Comparison of ENCODE assay signal across 30 cellular contexts in genomic region chr16:15510992-15511391, GRCh38.
A peak's percentile ranks its signal among the peaks of the same experiment; 100 is the strongest.
DNase-seq lines count a peak whose midpoint lies in the region; ATAC-seq, FAIRE-seq and TF ChIP-seq lines count a peak whose summit lies in the region.
"Had no signal": no experiment of that assay in that cellular context is flagged by ENCODE, and none has a peak within 500 bp of the region (broad histone marks: within the 10 kb centered on the region; RNA-seq: fewer than 3 reads in every experiment).

No MANE protein-coding gene starts in this region.

- intact Hi-C loops in activated CD4-positive, alpha-beta T cell treated with anti-CD3 and anti-CD28 coated beads for 36 hours (cut with DNase I, micrococcal nuclease) = no loop called here
- intact Hi-C loops in K562 (cut with micrococcal nuclease) = no loop called here

- CTCF ChIA-PET in activated CD4-positive, alpha-beta T cell treated with anti-CD3 and anti-CD28 coated beads for 36 hours (lab: Charles Lee) = no interaction called here
- CTCF ChIA-PET in K562 (lab: Yijun Ruan, JAX; ENCODE audit: low intra/inter-chr PET ratio) = no interaction called here

- POLR2A ChIA-PET in activated CD4-positive, alpha-beta T cell treated with anti-CD3 and anti-CD28 coated beads for 36 hours (lab: Charles Lee) = no interaction called here
- POLR2A ChIA-PET in K562 (lab: Yijun Ruan, JAX) = no interaction called here

- H3K27me3 ChIP-seq in K562 (ENCODE audit: control insufficient read depth in 2 of 2, insufficient read depth in 2 of 2, low read length in 2 of 2) (no peaks in the 10 kb centered on the region), small intestine (ENCODE audit: control insufficient read depth in 2 of 2, insufficient read depth in 2 of 2, low read length in 2 of 2) (no peaks in the 10 kb centered on the region)
- H3K27me3 ChIP-seq: colonic mucosa, MG63, right atrium auricular region had no signal

- H3K36me3 Mint-ChIP-seq in activated CD4-positive, alpha-beta T cell treated with anti-CD3 and anti-CD28 coated beads for 36 hours (ENCODE audit: low read depth) = no peaks in the 10 kb centered on the region
- H3K36me3 Mint-ChIP-seq in nephron (ENCODE audit: low read depth) = peaks cover 7% of the 10 kb centered on the region
- H3K36me3 Mint-ChIP-seq: CD8-positive, alpha-beta T cell; immature natural killer cell had no signal

- H3K4me1 Mint-ChIP-seq in activated CD4-positive, alpha-beta T cell treated with anti-CD3 and anti-CD28 coated beads for 36 hours = peaks cover 23% of the 10 kb centered on the region
- peaks cover 40% of the 10 kb centered on the region for H3K4me1 Mint-ChIP-seq in nephron

- TF ChIP-seq RAD21 in K562 (CRISPR knock-in tag; conservative IDR thresholded peaks at IDR 0.05 in 1 of 2, IDR thresholded peaks at IDR 0.05 in 1 of 2) = no peak

- ATAC-seq in activated CD4-positive, alpha-beta T cell treated with anti-CD3 and anti-CD28 coated beads for 36 hours = no peak
- ATAC-seq in K562 (peak; percentile 50), esophagus mucosa (no peak)
- ATAC-seq: activated T-cell treated with anti-CD3 and anti-CD28 coated beads, Interleukin-2, amount 50 U/mL, for 72 hours; CD8-positive, alpha-beta T cell; left colon had no signal

- H4K20me1 ChIP-seq in K562 (replicated peaks; ENCODE audit: control insufficient read depth, insufficient read depth, low read length) = no peaks in the 10 kb centered on the region

- peak overlapping the region; percentile 51 for H2AFZ ChIP-seq in K562 (ENCODE audit: low read depth, low read length)

- H3K4me1 ChIP-seq in K562 (replicated peaks in 1 of 2; ENCODE audit: control insufficient read depth in 2 of 2, insufficient read depth in 2 of 2, low read length in 2 of 2) (peaks cover 6 to 15% of the 10 kb centered on the region in 2 experiments; a peak in 3 of 5 replicates), small intestine (ENCODE audit: control insufficient read depth in 2 of 2, insufficient read depth in 1 of 2, low read depth in 1 of 2, low read length in 1 of 2) (no peaks in the 10 kb centered on the region)
- H3K4me1 ChIP-seq: colonic mucosa had no signal

- no peaks in the 10 kb centered on the region for H3K79me2 ChIP-seq in K562 (ENCODE audit: control insufficient read depth, insufficient read depth, low read length)

- in situ Hi-C loops in K562 (cut with MboI) = no loop called here

- TF ChIP-seq EP300 in K562 (IDR thresholded peaks at IDR 0.05; ENCODE audit: low read length) = no peak

- no peak overlapping the region for H3K9ac ChIP-seq in K562 (ENCODE audit: insufficient read depth in 1 of 2, low read depth in 2 of 2, low read length in 2 of 2)
- H3K9ac ChIP-seq: KMS-11 had no signal

- TF ChIP-seq CTCF in K562 (IDR thresholded peaks at IDR 0.05 in 2 of 3, conservative IDR thresholded peaks at IDR 0.05 in 1 of 3; ENCODE audit: insufficient read depth in 2 of 3, low read depth in 1 of 3, low read length in 3 of 3) (no peak), nephron (IDR thresholded peaks at IDR 0.05; ENCODE audit: unreplicated experiment in 3 of 3) (no peak)

- H3K27ac ChIP-seq in K562 (ENCODE audit: extremely low read depth, low read depth, low read length) (no peak overlapping the region), small intestine (ENCODE audit: low read depth in 1 of 2, low read length in 1 of 2) (no peak overlapping the region)
- H3K27ac ChIP-seq: colonic mucosa, epithelial cell of prostate, HL-60, KMS-11, right atrium auricular region, thoracic aorta had no signal

- TF ChIP-seq POLR2A in K562 (conservative IDR thresholded peaks at IDR 0.05) = no peak

- H3K4me3 ChIP-seq in K562 (no peak overlapping the region), small intestine (ENCODE audit: low read depth in 1 of 2, low read length in 2 of 2) (no peak overlapping the region)
- H3K4me3 ChIP-seq: colonic mucosa, MG63, right atrium auricular region, thoracic aorta had no signal

- no peak for DNase-seq in activated CD4-positive, alpha-beta T cell treated with anti-CD3 and anti-CD28 coated beads for 36 hours
- DNase-seq in activated CD4-positive, alpha-beta T cell treated with anti-CD3 and anti-CD28 coated beads for 4 hours = no peak
- DNase-seq in NCI-H82 (lab: John Stamatoyannopoulos, UW) (peak; percentile 75), K562 (ENCODE audit: extremely low read depth in 1 of 4, low spot score in 3 of 4) (peak in 3 of 4 experiments; percentile 39 to 68 (median 59)), 8988T (no peak), small intestine (no peak)
- DNase-seq: activated naive CD4-positive, alpha-beta T cell treated with Interleukin-2 at 50 U/mL for 16 hours; activated T-cell treated with anti-CD3 and anti-CD28 coated beads, Interleukin-2, amount 50 U/mL, for 72 hours; amygdala; CD8-positive, alpha-beta T cell; colonic mucosa; effector CD8-positive, alpha-beta T cell; hypothalamus; immature natural killer cell; left colon; MG63; NCI-H1930; NCI-H69; SHP77 treated with DMSO at 0.1 percent for 48 hours; stimulated activated CD4-positive, alpha-beta T cell treated with anti-CD3 and anti-CD28 coated beads, Interleukin-1b, Interleukin-23, amount 100 ng/mL, for 48 hours; stimulated activated naive CD4-positive, alpha-beta T cell treated with Interleukin-2 at 50 U/mL for 16 hours; SW 1271 had no signal

- H3K36me3 ChIP-seq in K562 (ENCODE audit: control insufficient read depth, insufficient read depth, low read length) = no peaks in the 10 kb centered on the region
- H3K36me3 ChIP-seq in small intestine (ENCODE audit: control insufficient read depth in 2 of 2, insufficient read depth in 2 of 2, low read length in 2 of 2) = no peaks in the 10 kb centered on the region
- H3K36me3 ChIP-seq: colonic mucosa, MG63, right atrium auricular region, thoracic aorta had no signal

- no peak for FAIRE-seq in K562 (lab: Jason Lieb, UNC)
- FAIRE-seq in small intestine (lab: Jason Lieb, UNC) = no peak
- FAIRE-seq: bronchial epithelial cell had no signal

- no peaks in the 10 kb centered on the region for H3K27me3 Mint-ChIP-seq in activated CD4-positive, alpha-beta T cell treated with anti-CD3 and anti-CD28 coated beads for 36 hours
- H3K27me3 Mint-ChIP-seq in nephron (ENCODE audit: low read depth) = peaks cover 17% of the 10 kb centered on the region

- H3K4me2 ChIP-seq in K562 (ENCODE audit: insufficient read depth, low read length) = no peak overlapping the region
- H3K4me2 ChIP-seq: KMS-11 had no signal

- H3K9me3 ChIP-seq in K562 (replicated peaks; ENCODE audit: control insufficient read depth, insufficient read depth, low read depth, low read length) (no peaks in the 10 kb centered on the region), small intestine (ENCODE audit: control insufficient read depth, low read depth) (no peaks in the 10 kb centered on the region)
- H3K9me3 ChIP-seq: colonic mucosa, MG63, right atrium auricular region, thoracic aorta had no signal

- no TSS peak for BruUV-seq in K562 (replicated peaks; lab: Mats Ljungman, UMichigan)

- H3K9me1 ChIP-seq in K562 (ENCODE audit: control insufficient read depth, insufficient read depth, low read length) = no peaks in the 10 kb centered on the region

- peak overlapping the region; percentile 51 for H3K27ac Mint-ChIP-seq in activated CD4-positive, alpha-beta T cell treated with anti-CD3 and anti-CD28 coated beads for 36 hours
- peak overlapping the region in 2 of 3 experiments; percentile 27 to 40 for H3K27ac Mint-ChIP-seq in nephron
- H3K27ac Mint-ChIP-seq: activated T-cell treated with anti-CD3 and anti-CD28 coated beads, Interleukin-2, amount 50 U/mL, for 72 hours; CD8-positive, alpha-beta T cell had no signal

- no peaks in the 10 kb centered on the region for H3K9me3 Mint-ChIP-seq in activated CD4-positive, alpha-beta T cell treated with anti-CD3 and anti-CD28 coated beads for 36 hours (ENCODE audit: low read depth)
- no peaks in the 10 kb centered on the region for H3K9me3 Mint-ChIP-seq in nephron
- H3K9me3 Mint-ChIP-seq: activated T-cell treated with anti-CD3 and anti-CD28 coated beads, Interleukin-2, amount 50 U/mL, for 72 hours; CD8-positive, alpha-beta T cell had no signal

- WGBS in K562 (ENCODE audit: insufficient coverage, low coverage, missing lambda C conversion rate) = 25% methylated on average over 6 of the region's 6 CpGs
- 73 to 76% (median 75%) methylated on average over 6 of the region's 6 CpGs for WGBS in small intestine, 3 donors

- H3K4me3 Mint-ChIP-seq in activated CD4-positive, alpha-beta T cell treated with anti-CD3 and anti-CD28 coated beads for 36 hours = no peak overlapping the region
- no peak overlapping the region for H3K4me3 Mint-ChIP-seq in nephron
- H3K4me3 Mint-ChIP-seq: activated T-cell treated with anti-CD3 and anti-CD28 coated beads, Interleukin-2, amount 50 U/mL, for 72 hours; CD8-positive, alpha-beta T cell; immature natural killer cell had no signal

TF ChIP-seq in K562, 482 proteins besides CTCF, POLR2A, EP300 and RAD21:
- TF ChIP-seq CBFA2T3 (IDR thresholded peaks at IDR 0.05) = peak; percentile 60
- TF ChIP-seq GATA2 (CRISPR knock-in tag; IDR thresholded peaks at IDR 0.05) = 0 out of 2 replicates have a peak, but pooled peaks have one; percentile 18
- TF ChIP-seq RBM22 (IDR thresholded peaks at IDR 0.05; ENCODE audit: low read depth, low read length, poor library complexity, severe bottlenecking) = no peak

Comparison
In these comparisons a context has a peak if more than half of its experiments do, and no peak if none do; other contexts are left out.
1. DNase-seq: peak in NCI-H82 (single experiment) and K562 (3 of 4); none in activated CD4-positive, alpha-beta T cell treated with anti-CD3 and anti-CD28 coated beads for 36 hours (single experiment), activated CD4-positive, alpha-beta T cell treated with anti-CD3 and anti-CD28 coated beads for 4 hours (0 of 2), 8988T (single experiment) and small intestine (single experiment).